1 cellular context compared by ENCODE assay signal in the genomic region with DNA sequence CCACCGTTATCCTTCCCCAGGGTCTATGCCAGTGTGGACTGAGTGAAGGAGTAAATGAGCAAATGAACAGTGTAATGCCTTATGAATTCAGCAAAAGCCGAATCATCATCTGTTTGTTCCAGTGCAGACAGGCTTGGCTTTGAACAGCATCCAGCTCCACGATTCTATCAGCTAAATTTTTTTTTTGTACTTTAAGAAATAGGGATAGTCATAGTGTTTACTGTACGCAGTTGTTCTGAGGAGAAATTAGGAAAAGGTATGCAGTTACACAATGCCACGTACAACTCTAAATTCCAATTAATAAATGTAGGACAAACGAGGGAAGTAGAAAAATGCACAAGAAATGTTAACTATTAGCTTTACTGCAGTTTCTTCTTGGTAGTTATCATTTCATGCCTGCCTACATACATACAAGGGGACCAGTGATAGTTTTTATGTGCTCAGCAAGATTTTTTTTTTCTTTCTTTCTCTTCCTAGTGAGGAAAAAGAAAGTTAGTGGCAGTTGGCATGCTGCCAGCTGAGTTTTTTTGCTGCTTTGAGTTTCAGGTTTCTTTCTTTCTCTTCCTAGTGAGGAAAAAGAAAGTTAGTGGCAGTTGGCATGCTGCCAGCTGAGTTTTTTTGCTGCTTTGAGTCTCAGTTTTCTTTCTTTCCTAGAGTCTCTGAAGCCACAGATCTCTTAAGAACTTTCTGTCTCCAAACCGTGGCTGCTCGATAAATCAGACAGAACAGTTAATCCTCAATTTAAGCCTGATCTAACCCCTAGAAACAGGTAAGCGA.
TF ChIP-seq lines count a peak whose summit lies in the region.

A gene (plus strand): TSS at position 646 of the 777 bp plus-strand sequence. CDS start 7,468 bp downstream, outside the sequence.

TF ChIP-seq in A549, 52 proteins besides CTCF, POLR2A, EP300 and RAD21 (continued from another document):
- TF ChIP-seq, protein P1, sequence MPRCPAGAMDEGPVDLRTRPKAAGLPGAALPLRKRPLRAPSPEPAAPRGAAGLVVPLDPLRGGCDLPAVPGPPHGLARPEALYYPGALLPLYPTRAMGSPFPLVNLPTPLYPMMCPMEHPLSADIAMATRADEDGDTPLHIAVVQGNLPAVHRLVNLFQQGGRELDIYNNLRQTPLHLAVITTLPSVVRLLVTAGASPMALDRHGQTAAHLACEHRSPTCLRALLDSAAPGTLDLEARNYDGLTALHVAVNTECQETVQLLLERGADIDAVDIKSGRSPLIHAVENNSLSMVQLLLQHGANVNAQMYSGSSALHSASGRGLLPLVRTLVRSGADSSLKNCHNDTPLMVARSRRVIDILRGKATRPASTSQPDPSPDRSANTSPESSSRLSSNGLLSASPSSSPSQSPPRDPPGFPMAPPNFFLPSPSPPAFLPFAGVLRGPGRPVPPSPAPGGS (IDR thresholded peaks at IDR 0.05): no peak
- no peak for TF ChIP-seq EHMT2 (IDR thresholded peaks at IDR 0.05; ENCODE audit: low read depth)
- no peak for TF ChIP-seq POLR2AphosphoS2 (conservative IDR thresholded peaks at IDR 0.05; ENCODE audit: low read length)
- TF ChIP-seq, protein P2, sequence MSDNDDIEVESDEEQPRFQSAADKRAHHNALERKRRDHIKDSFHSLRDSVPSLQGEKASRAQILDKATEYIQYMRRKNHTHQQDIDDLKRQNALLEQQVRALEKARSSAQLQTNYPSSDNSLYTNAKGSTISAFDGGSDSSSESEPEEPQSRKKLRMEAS (IDR thresholded peaks at IDR 0.05): no peak
- TF ChIP-seq, protein P3, sequence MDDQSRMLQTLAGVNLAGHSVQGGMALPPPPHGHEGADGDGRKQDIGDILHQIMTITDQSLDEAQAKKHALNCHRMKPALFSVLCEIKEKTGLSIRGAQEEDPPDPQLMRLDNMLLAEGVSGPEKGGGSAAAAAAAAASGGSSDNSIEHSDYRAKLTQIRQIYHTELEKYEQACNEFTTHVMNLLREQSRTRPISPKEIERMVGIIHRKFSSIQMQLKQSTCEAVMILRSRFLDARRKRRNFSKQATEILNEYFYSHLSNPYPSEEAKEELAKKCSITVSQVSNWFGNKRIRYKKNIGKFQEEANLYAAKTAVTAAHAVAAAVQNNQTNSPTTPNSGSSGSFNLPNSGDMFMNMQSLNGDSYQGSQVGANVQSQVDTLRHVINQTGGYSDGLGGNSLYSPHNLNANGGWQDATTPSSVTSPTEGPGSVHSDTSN (IDR thresholded peaks at IDR 0.05): no peak
- TF ChIP-seq RFX5 (IDR thresholded peaks at IDR 0.05): no peak
